In genomic region chr18:31648966-31649429, GRCh38 we compare ENCODE assay signal across 9 cellular contexts. TPM values are rescaled to one million over a fixed set of nuclear protein-coding genes. Genes with fewer than 3 reads are reported as not detected.
DNase-seq lines count a peak whose midpoint lies in the region; ATAC-seq, FAIRE-seq and TF ChIP-seq lines count a peak whose summit lies in the region.
"Had no signal": no experiment of that assay in that cellular context is flagged by ENCODE, and none has a peak within 500 bp of the region (broad histone marks: within the 10 kb centered on the region; RNA-seq: fewer than 3 reads in every experiment).

No MANE protein-coding gene starts in this region.

- POLR2A ChIA-PET in activated CD4-positive, alpha-beta T cell treated with anti-CD3 and anti-CD28 coated beads, Interleukin-2, amount 10 ng/mL, durations not matched to agents 7 days and 5 days (lab: Charles Lee), result no interaction called here

- peaks cover 22% of the 10 kb centered on the region for H3K4me1 Mint-ChIP-seq in CD14-positive monocyte
- peaks cover 15% of the 10 kb centered on the region for H3K4me1 Mint-ChIP-seq in activated CD8-positive, alpha-beta memory T cell treated with anti-CD3 and anti-CD28 coated beads, Interleukin-2, amount 10 ng/mL, durations not matched to agents 7 days and 5 days
- H3K4me1 Mint-ChIP-seq in activated CD4-positive, alpha-beta T cell treated with anti-CD3 and anti-CD28 coated beads, Interleukin-2, amount 10 ng/mL, durations not matched to agents 7 days and 5 days, result peaks cover 11% of the 10 kb centered on the region

- no peak overlapping the region for H3K4me3 ChIP-seq in keratinocyte (ENCODE audit: control insufficient read depth in 2 of 3, extremely low read depth in 1 of 3, insufficient read depth in 2 of 3, low read depth in 1 of 3, low read length in 3 of 3)
- H3K4me3 ChIP-seq: heart right ventricle had no signal

- TF ChIP-seq CTCF in keratinocyte (optimal IDR thresholded peaks at IDR 0.05 in 1 of 3, IDR thresholded peaks at IDR 0.05 in 1 of 3, conservative IDR thresholded peaks at IDR 0.05 in 1 of 3; ENCODE audit: extremely low read depth in 1 of 3, insufficient read depth in 2 of 3, low read length in 3 of 3) (no peak), CD14-positive monocyte (IDR thresholded peaks at IDR 0.05) (no peak)

- peaks cover 0 to 1% (median 0%) of the 10 kb centered on the region in 7 donors for H3K9me3 Mint-ChIP-seq in CD14-positive monocyte
- H3K9me3 Mint-ChIP-seq in activated CD8-positive, alpha-beta memory T cell treated with anti-CD3 and anti-CD28 coated beads, Interleukin-2, amount 10 ng/mL, durations not matched to agents 7 days and 5 days (ENCODE audit: low read depth), result no peaks in the 10 kb centered on the region
- no peaks in the 10 kb centered on the region for H3K9me3 Mint-ChIP-seq in activated CD4-positive, alpha-beta T cell treated with anti-CD3 and anti-CD28 coated beads, Interleukin-2, amount 10 ng/mL, durations not matched to agents 7 days and 5 days

- H3K9ac ChIP-seq in keratinocyte (ENCODE audit: control insufficient read depth, extremely low read depth, insufficient read depth, low read length), result no peak overlapping the region

- H3K4me2 ChIP-seq in keratinocyte (ENCODE audit: control insufficient read depth, extremely low read depth, insufficient read depth, low read depth, low read length), result peak overlapping the region; percentile 17

- peaks cover 15% of the 10 kb centered on the region for H3K4me1 ChIP-seq in keratinocyte (ENCODE audit: control insufficient read depth, extremely low read depth, insufficient read depth, low read length)
- H3K4me1 ChIP-seq: heart right ventricle had no signal

- DNase-seq in NCI-H460 (ENCODE audit: extremely low read depth, low read depth) (peak; percentile 2), keratinocyte (ENCODE audit: low read depth, low spot score) (peak; percentile 42), CD14-positive monocyte (ENCODE audit: low spot score) (no peak)
- no peak for DNase-seq in activated CD8-positive, alpha-beta memory T cell treated with anti-CD3 and anti-CD28 coated beads, Interleukin-2, amount 10 ng/mL, durations not matched to agents 7 days and 5 days
- no peak for DNase-seq in activated CD4-positive, alpha-beta T cell treated with anti-CD3 and anti-CD28 coated beads, Interleukin-2, amount 10 ng/mL, durations not matched to agents 7 days and 5 days
- no peak for DNase-seq in activated CD4-positive, alpha-beta T cell treated with anti-CD3 and anti-CD28 coated beads for 1 hour
- DNase-seq: heart right ventricle had no signal

- peaks cover 9 to 12% of the 10 kb centered on the region in 2 donors for H3K36me3 Mint-ChIP-seq in CD14-positive monocyte
- H3K36me3 Mint-ChIP-seq in activated CD8-positive, alpha-beta memory T cell treated with anti-CD3 and anti-CD28 coated beads, Interleukin-2, amount 10 ng/mL, durations not matched to agents 7 days and 5 days, result no peaks in the 10 kb centered on the region
- no peaks in the 10 kb centered on the region for H3K36me3 Mint-ChIP-seq in activated CD4-positive, alpha-beta T cell treated with anti-CD3 and anti-CD28 coated beads, Interleukin-2, amount 10 ng/mL, durations not matched to agents 7 days and 5 days (ENCODE audit: low read depth)

- H3K27me3 ChIP-seq in keratinocyte (ENCODE audit: control insufficient read depth, extremely low read depth, insufficient read depth, low read length), result no peaks in the 10 kb centered on the region
- H3K27me3 ChIP-seq: heart right ventricle had no signal

- H3K9me1 ChIP-seq in keratinocyte (ENCODE audit: control insufficient read depth, extremely low read depth, insufficient read depth, low read length), result no peaks in the 10 kb centered on the region

- no peaks in the 10 kb centered on the region for H3K79me2 ChIP-seq in keratinocyte (ENCODE audit: control insufficient read depth, insufficient read depth, low read length)

- no peaks in the 10 kb centered on the region for H3K36me3 ChIP-seq in keratinocyte (ENCODE audit: control insufficient read depth in 2 of 2, extremely low read depth in 1 of 2, insufficient read depth in 2 of 2, low read length in 2 of 2)
- H3K36me3 ChIP-seq: heart right ventricle had no signal

- H2AFZ ChIP-seq in keratinocyte (ENCODE audit: control insufficient read depth, low read length), result no peak overlapping the region

- no peak overlapping the region for H3K27ac ChIP-seq in keratinocyte (ENCODE audit: control insufficient read depth, insufficient read depth, low read length)
- H3K27ac ChIP-seq: heart right ventricle had no signal

- H3K27me3 Mint-ChIP-seq in CD14-positive monocyte (ENCODE audit: low read depth in 3 of 3), result no peaks in the 10 kb centered on the region
- H3K27me3 Mint-ChIP-seq in activated CD8-positive, alpha-beta memory T cell treated with anti-CD3 and anti-CD28 coated beads, Interleukin-2, amount 10 ng/mL, durations not matched to agents 7 days and 5 days, result peaks cover 46% of the 10 kb centered on the region
- H3K27me3 Mint-ChIP-seq in activated CD4-positive, alpha-beta T cell treated with anti-CD3 and anti-CD28 coated beads, Interleukin-2, amount 10 ng/mL, durations not matched to agents 7 days and 5 days, result peaks cover 19% of the 10 kb centered on the region

- H3K27ac Mint-ChIP-seq in CD14-positive monocyte, result no peak overlapping the region
- no peak overlapping the region for H3K27ac Mint-ChIP-seq in activated CD8-positive, alpha-beta memory T cell treated with anti-CD3 and anti-CD28 coated beads, Interleukin-2, amount 10 ng/mL, durations not matched to agents 7 days and 5 days
- H3K27ac Mint-ChIP-seq in activated CD4-positive, alpha-beta T cell treated with anti-CD3 and anti-CD28 coated beads, Interleukin-2, amount 10 ng/mL, durations not matched to agents 7 days and 5 days, result no peak overlapping the region

- no peaks in the 10 kb centered on the region for H4K20me1 ChIP-seq in keratinocyte (ENCODE audit: control insufficient read depth, extremely low read depth, insufficient read depth, low read length)

- ATAC-seq in GM18520 (IDR thresholded peaks at IDR 0.05; ENCODE audit: unreplicated experiment) (peak; percentile 80), HG02588 (IDR thresholded peaks at IDR 0.05; ENCODE audit: unreplicated experiment) (peak; percentile 84)
- ATAC-seq in activated CD8-positive, alpha-beta memory T cell treated with anti-CD3 and anti-CD28 coated beads, Interleukin-2, amount 10 ng/mL, durations not matched to agents 7 days and 5 days, result no peak

- CTCF ChIA-PET in activated CD8-positive, alpha-beta memory T cell treated with anti-CD3 and anti-CD28 coated beads, Interleukin-2, amount 10 ng/mL, durations not matched to agents 7 days and 5 days (lab: Charles Lee), result no interaction called here
- CTCF ChIA-PET in activated CD4-positive, alpha-beta T cell treated with anti-CD3 and anti-CD28 coated beads, Interleukin-2, amount 10 ng/mL, durations not matched to agents 7 days and 5 days (lab: Charles Lee), result no interaction called here

- H3K4me3 Mint-ChIP-seq in CD14-positive monocyte, result no peak overlapping the region
- H3K4me3 Mint-ChIP-seq in activated CD8-positive, alpha-beta memory T cell treated with anti-CD3 and anti-CD28 coated beads, Interleukin-2, amount 10 ng/mL, durations not matched to agents 7 days and 5 days, result no peak overlapping the region
- no peak overlapping the region for H3K4me3 Mint-ChIP-seq in activated CD4-positive, alpha-beta T cell treated with anti-CD3 and anti-CD28 coated beads, Interleukin-2, amount 10 ng/mL, durations not matched to agents 7 days and 5 days

- intact Hi-C loops in CD14-positive monocyte (cut with micrococcal nuclease), result no loop called here

- dilution Hi-C loops in keratinocyte (cut with MboI; ENCODE audit: extremely low pct_ligation_motif_present, low sequenced_read_pairs), result no loop called here

- H3K9me3 ChIP-seq in keratinocyte (ENCODE audit: control insufficient read depth, low read depth, low read length), result no peaks in the 10 kb centered on the region
- H3K9me3 ChIP-seq: heart right ventricle had no signal

- FAIRE-seq in keratinocyte (lab: Jason Lieb, UNC), result peak; percentile 86

RNA-seq across cellular contexts. Expression of gene B4GALT6, which starts 35.4 kb away (rescaled TPM):
- 17.4 and 21.4 TPM in 2 replicates for total RNA-seq in NCI-H460 (2014; rRNA removed; shearing (Covaris generic))
- 10.1 and 17.8 TPM in 2 replicates for polyA plus RNA-seq in NCI-H460 (2014; cell fraction: nucleus; rRNA removed)
- polyA plus RNA-seq in keratinocyte (2.3 to 7.1 TPM (median 5.0 TPM) in 3 replicates), CD14-positive monocyte (under 1 TPM; 0.09 to 0.12 TPM)
- 1.0 TPM for polyA plus RNA-seq in keratinocyte (2011; ENCODE audit: low read depth)
- 2.0 and 4.2 TPM in 2 replicates for polyA plus RNA-seq in keratinocyte (2011; cell fraction: cytosol; rRNA removed)
- polyA plus RNA-seq in keratinocyte (2011; cell fraction: nucleus; rRNA removed), result 5.4 and 6.5 TPM in 2 replicates
- polyA plus RNA-seq in keratinocyte (2012; ENCODE audit: low replicate concordance), result 2.1 and 6.6 TPM in 2 replicates
- polyA minus RNA-seq in keratinocyte, result 2.7 to 6.1 TPM (median 4.9 TPM) in 3 replicates
- 3.5 TPM for polyA minus RNA-seq in keratinocyte (2011; cell fraction: cytosol; rRNA and poly(A)+ RNA removed)
- 2.2 and 8.3 TPM in 2 replicates for polyA minus RNA-seq in keratinocyte (2011; cell fraction: nucleus; rRNA and poly(A)+ RNA removed)
- 1 to 10 TPM in 1 of 2 experiments, under 1 TPM in 1; 0.41 to 1.8 TPM for total RNA-seq in activated CD8-positive, alpha-beta memory T cell treated with anti-CD3 and anti-CD28 coated beads, Interleukin-2, amount 10 ng/mL, durations not matched to agents 7 days and 5 days
- 1 to 10 TPM; 1.1 to 2.0 TPM for total RNA-seq in activated CD4-positive, alpha-beta T cell treated with anti-CD3 and anti-CD28 coated beads, Interleukin-2, amount 10 ng/mL, durations not matched to agents 7 days and 5 days

RNA-seq across cellular contexts. Expression of gene TTR, which starts 57.3 kb away (rescaled TPM):
- total RNA-seq in NCI-H460 (2014; rRNA removed; shearing (Covaris generic)), result not detected in 2 replicates
- not detected in 2 replicates for polyA plus RNA-seq in NCI-H460 (2014; cell fraction: nucleus; rRNA removed)
- polyA plus RNA-seq in keratinocyte (not detected in 3 replicates), CD14-positive monocyte (not detected)
- polyA plus RNA-seq in keratinocyte (2011; ENCODE audit: low read depth), result not detected
- not detected in 2 replicates for polyA plus RNA-seq in keratinocyte (2011; cell fraction: cytosol; rRNA removed)
- polyA plus RNA-seq in keratinocyte (2011; cell fraction: nucleus; rRNA removed), result not detected in 2 replicates
- polyA plus RNA-seq in keratinocyte (2012; ENCODE audit: low replicate concordance), result not detected in 2 replicates
- polyA minus RNA-seq in keratinocyte, result not detected in 3 replicates
- polyA minus RNA-seq in keratinocyte (2011; cell fraction: cytosol; rRNA and poly(A)+ RNA removed), result not detected
- polyA minus RNA-seq in keratinocyte (2011; cell fraction: nucleus; rRNA and poly(A)+ RNA removed), result not detected in 2 replicates
- not detected for total RNA-seq in activated CD8-positive, alpha-beta memory T cell treated with anti-CD3 and anti-CD28 coated beads, Interleukin-2, amount 10 ng/mL, durations not matched to agents 7 days and 5 days
- not detected for total RNA-seq in activated CD4-positive, alpha-beta T cell treated with anti-CD3 and anti-CD28 coated beads, Interleukin-2, amount 10 ng/mL, durations not matched to agents 7 days and 5 days

Comparison
In these comparisons a context has a peak if more than half of its experiments do, and no peak if none do; other contexts are left out.
1. DNase-seq: peak in NCI-H460 (single experiment) and keratinocyte (single experiment); none in CD14-positive monocyte (single experiment), activated CD8-positive, alpha-beta memory T cell treated with anti-CD3 and anti-CD28 coated beads, Interleukin-2, amount 10 ng/mL, durations not matched to agents 7 days and 5 days (single experiment), activated CD4-positive, alpha-beta T cell treated with anti-CD3 and anti-CD28 coated beads, Interleukin-2, amount 10 ng/mL, durations not matched to agents 7 days and 5 days (single experiment) and activated CD4-positive, alpha-beta T cell treated with anti-CD3 and anti-CD28 coated beads for 1 hour (single experiment).